1 cellular context compared by ENCODE assay signal in the genomic region with DNA sequence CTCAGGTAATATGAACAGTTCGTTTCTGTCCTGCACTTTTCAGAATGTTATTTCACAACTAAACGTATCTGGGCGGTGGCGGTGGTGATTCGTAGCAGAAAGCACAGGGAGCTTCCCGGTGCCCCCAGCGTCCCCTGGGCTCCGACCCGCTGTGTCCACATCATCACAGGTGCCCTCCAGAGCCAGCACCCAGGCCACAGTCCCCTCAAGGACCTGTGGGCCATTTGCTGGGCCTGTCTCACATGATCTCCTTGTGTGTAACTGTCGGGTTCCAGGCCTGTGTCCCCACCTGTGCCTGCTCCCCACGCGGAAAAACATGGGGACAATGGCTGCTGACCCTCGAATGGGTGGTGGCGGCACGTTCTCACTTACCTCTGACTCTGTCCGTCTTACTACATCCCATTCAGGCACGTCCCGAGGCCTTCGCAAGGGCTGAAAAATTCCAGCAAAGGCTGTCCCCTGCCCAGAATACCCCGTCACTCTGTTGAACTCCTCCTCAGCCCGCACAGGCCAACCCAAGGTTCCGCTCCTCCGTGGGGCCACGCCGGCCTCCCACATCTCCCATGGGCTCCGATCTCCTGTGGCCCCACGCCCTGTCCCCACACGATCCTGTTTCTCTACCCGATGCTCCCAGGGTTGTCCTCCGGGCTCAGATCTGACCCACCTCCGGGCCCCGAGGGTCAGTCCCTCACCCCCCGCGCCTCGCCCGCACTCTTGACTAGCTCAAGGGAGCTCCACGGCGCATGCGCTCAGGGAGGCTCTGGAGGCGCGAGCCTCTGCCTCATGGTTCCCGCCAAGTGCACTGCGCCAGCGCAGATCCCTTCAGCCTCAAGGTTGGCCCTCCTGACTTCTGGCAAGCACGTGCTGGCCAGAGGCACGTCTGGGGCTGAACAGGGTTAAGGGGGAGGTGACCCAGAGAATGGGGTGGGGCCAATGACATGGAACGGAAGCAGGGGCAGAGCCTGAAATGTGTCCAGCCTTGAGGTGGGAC.
A peak's percentile ranks its signal among the peaks of the same experiment; 100 is the strongest.
TF ChIP-seq lines count a peak whose summit lies in the region.

No MANE protein-coding gene starts in this region.

TF ChIP-seq in K562, 482 proteins besides CTCF, POLR2A, EP300 and RAD21 (continued from another document):
- TF ChIP-seq, protein P1, sequence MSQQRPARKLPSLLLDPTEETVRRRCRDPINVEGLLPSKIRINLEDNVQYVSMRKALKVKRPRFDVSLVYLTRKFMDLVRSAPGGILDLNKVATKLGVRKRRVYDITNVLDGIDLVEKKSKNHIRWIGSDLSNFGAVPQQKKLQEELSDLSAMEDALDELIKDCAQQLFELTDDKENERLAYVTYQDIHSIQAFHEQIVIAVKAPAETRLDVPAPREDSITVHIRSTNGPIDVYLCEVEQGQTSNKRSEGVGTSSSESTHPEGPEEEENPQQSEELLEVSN (IDR thresholded peaks at IDR 0.05; ENCODE audit: borderline replicate concordance in 1 of 2, extremely low read depth in 1 of 2, insufficient read depth in 1 of 2, insufficient read length in 1 of 2, low read depth in 1 of 2, low read length in 1 of 2, poor library complexity in 1 of 2, severe bottlenecking in 1 of 2), result peak; percentile 75 to 87
- TF ChIP-seq TCFL5 (CRISPR knock-in tag; conservative IDR thresholded peaks at IDR 0.05), result no peak
- TF ChIP-seq TARDBP (IDR thresholded peaks at IDR 0.05), result no peak
- no peak for TF ChIP-seq JUND (IDR thresholded peaks at IDR 0.05; ENCODE audit: borderline replicate concordance, low read depth, low read length)
- TF ChIP-seq JUND (tag; IDR thresholded peaks at IDR 0.05; ENCODE audit: borderline replicate concordance, low read depth, low read length), result no peak
- TF ChIP-seq PTTG1 (tag; IDR thresholded peaks at IDR 0.05; ENCODE audit: low read depth), result no peak
- no peak for TF ChIP-seq MYBL2 (IDR thresholded peaks at IDR 0.05; ENCODE audit: low read depth)
- no peak for TF ChIP-seq MYBL2 (CRISPR knock-in tag; IDR thresholded peaks at IDR 0.05; ENCODE audit: borderline replicate concordance)
- peak; percentile 73 for TF ChIP-seq BHLHE40 (IDR thresholded peaks at IDR 0.05; ENCODE audit: low read length)
- TF ChIP-seq, protein P2, sequence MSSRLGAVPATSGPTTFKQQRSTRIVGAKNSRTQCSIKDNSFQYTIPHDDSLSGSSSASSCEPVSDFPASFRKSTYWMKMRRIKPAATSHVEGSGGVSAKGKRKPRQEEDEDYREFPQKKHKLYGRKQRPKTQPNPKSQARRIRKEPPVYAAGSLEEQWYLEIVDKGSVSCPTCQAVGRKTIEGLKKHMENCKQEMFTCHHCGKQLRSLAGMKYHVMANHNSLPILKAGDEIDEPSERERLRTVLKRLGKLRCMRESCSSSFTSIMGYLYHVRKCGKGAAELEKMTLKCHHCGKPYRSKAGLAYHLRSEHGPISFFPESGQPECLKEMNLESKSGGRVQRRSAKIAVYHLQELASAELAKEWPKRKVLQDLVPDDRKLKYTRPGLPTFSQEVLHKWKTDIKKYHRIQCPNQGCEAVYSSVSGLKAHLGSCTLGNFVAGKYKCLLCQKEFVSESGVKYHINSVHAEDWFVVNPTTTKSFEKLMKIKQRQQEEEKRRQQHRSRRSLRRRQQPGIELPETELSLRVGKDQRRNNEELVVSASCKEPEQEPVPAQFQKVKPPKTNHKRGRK (tag; IDR thresholded peaks at IDR 0.05), result no peak
